ENCODE assay signal across 21 cellular contexts in the genomic region with DNA sequence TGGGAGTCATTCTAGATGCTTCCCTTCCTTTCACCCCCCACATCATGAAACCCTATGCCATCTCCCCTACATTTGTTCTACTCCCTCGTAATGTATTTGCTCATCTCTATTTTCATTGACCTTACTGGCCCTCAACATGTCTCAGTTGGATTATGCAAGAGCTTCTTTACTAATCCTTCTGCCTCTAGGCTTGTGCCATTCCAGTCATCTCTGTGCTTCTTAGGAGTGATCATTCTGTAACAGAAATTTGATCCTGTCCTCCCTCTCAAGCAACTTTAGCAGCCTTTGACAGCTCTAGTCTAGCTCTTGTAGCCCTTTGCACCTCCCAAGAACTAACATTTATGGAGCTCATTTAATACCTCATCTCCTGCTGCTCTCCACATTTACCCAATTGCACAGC.
A peak's percentile ranks its signal among the peaks of the same experiment; 100 is the strongest.
DNase-seq lines count a peak whose midpoint lies in the region; ATAC-seq lines count a peak whose summit lies in the region.
"Had no signal": no experiment of that assay in that cellular context is flagged by ENCODE, and none has a peak within 500 bp of the region (broad histone marks: within the 10 kb centered on the region; RNA-seq: fewer than 3 reads in every experiment).

No MANE protein-coding gene starts in this region.

- H3K9me3 ChIP-seq in GM23248 (ENCODE audit: low read depth) (no peaks in the 10 kb centered on the region), adipocyte (ENCODE audit: control insufficient read depth, low read length) (no peaks in the 10 kb centered on the region)
- H3K9me3 ChIP-seq: colonic mucosa, neutrophil, right atrium auricular region, SJSA1 had no signal

- in situ Hi-C loops in GM23248 (cut with MboI), result no loop called here

- no peak overlapping the region for H3K4me2 ChIP-seq in GM23248 (ENCODE audit: unreplicated experiment)

- H2AFZ ChIP-seq in GM23248, result no peak overlapping the region

- H3F3A ChIP-seq in GM23248 (ENCODE audit: insufficient read depth), result no peaks in the 10 kb centered on the region

- H4K20me1 ChIP-seq in GM23248 (ENCODE audit: insufficient read depth), result no peaks in the 10 kb centered on the region

- no peak for ATAC-seq in GM21381 (IDR thresholded peaks at IDR 0.05; ENCODE audit: unreplicated experiment)
- no peak for ATAC-seq in GM21576 (IDR thresholded peaks at IDR 0.05; ENCODE audit: unreplicated experiment)
- ATAC-seq: activated CD8-positive, alpha-beta memory T cell treated with anti-CD3 and anti-CD28 coated beads, Interleukin-2, amount 10 ng/mL, durations not matched to agents 7 days and 5 days had no signal

- H3K4me3 ChIP-seq in GM23248, result no peak overlapping the region
- H3K4me3 ChIP-seq in adipocyte (ENCODE audit: low read length), result no peak overlapping the region
- H3K4me3 ChIP-seq: colonic mucosa, right atrium auricular region, SJSA1 had no signal

- no peak overlapping the region for H3K27ac ChIP-seq in GM23248
- H3K27ac ChIP-seq: colonic mucosa, neutrophil, right atrium auricular region, SJSA1 had no signal

- WGBS in GM23248 (ENCODE audit: low coverage in 1 of 2, low lambda C conversion rate in 2 of 2, missing lambda C conversion rate in 2 of 2), 2 experiments, result 74 to 84% methylated on average over 1 of the region's 1 CpG

- no peaks in the 10 kb centered on the region for H3K27me3 ChIP-seq in GM23248 (replicated peaks; ENCODE audit: insufficient read depth)
- no peaks in the 10 kb centered on the region for H3K27me3 ChIP-seq in adipocyte (replicated peaks; ENCODE audit: control insufficient read depth, insufficient read depth, low read length)
- H3K27me3 ChIP-seq: colonic mucosa, neutrophil, right atrium auricular region, SJSA1 had no signal

- H3K36me3 ChIP-seq in GM23248 (ENCODE audit: low read depth) (no peaks in the 10 kb centered on the region), adipocyte (ENCODE audit: control insufficient read depth, insufficient read depth, low read length, severe bottlenecking) (no peaks in the 10 kb centered on the region)
- H3K36me3 ChIP-seq: colonic mucosa, neutrophil, SJSA1 had no signal

- no peaks in the 10 kb centered on the region for H3K9me2 ChIP-seq in GM23248 (ENCODE audit: insufficient read depth)

- no peaks in the 10 kb centered on the region for H3K79me2 ChIP-seq in GM23248 (ENCODE audit: insufficient read depth)

- no peak overlapping the region for H3K9ac ChIP-seq in GM23248
- H3K9ac ChIP-seq in adipocyte (ENCODE audit: low read length), result no peak overlapping the region

- peak; percentile 16 for DNase-seq in GM23248
- peak; percentile 11 for DNase-seq in M059J (ENCODE audit: low read depth)
- peak; percentile 60 for DNase-seq in adipocyte (ENCODE audit: low read depth)
- peak; percentile 22 for DNase-seq in myocyte (ENCODE audit: low read depth)
- DNase-seq in DMS53 (lab: John Stamatoyannopoulos, UW), result no peak
- DNase-seq: activated CD4-positive, CD25-positive, alpha-beta regulatory T cell treated with anti-CD3 and anti-CD28 coated beads, Interleukin-2, amount 50 U/mL, for 72 hours; activated CD8-positive, alpha-beta memory T cell treated with anti-CD3 and anti-CD28 coated beads, Interleukin-2, amount 10 ng/mL, durations not matched to agents 7 days and 5 days; activated effector memory CD4-positive, alpha-beta T cell treated with anti-CD3 and anti-CD28 coated beads, Interleukin-2, amount 50 U/mL, for 16 hours; anterior cingulate cortex; C1 segment of cervical spinal cord; colonic mucosa; kidney; midbrain; NCI-H1105; stimulated activated CD4-positive, alpha-beta T cell treated with anti-CD3 and anti-CD28 coated beads, Interleukin-1b, Interleukin-23, amount 100 ng/mL, for 48 hours; substantia nigra had no signal

- H3K4me1 ChIP-seq in GM23248 (ENCODE audit: insufficient read depth) (no peaks in the 10 kb centered on the region), adipocyte (ENCODE audit: control insufficient read depth, insufficient read depth, low read length) (peaks cover 3% of the 10 kb centered on the region)
- H3K4me1 ChIP-seq: colonic mucosa, right atrium auricular region, SJSA1 had no signal
